Comparison of ENCODE assay signal across 9 cellular contexts in the genomic region with DNA sequence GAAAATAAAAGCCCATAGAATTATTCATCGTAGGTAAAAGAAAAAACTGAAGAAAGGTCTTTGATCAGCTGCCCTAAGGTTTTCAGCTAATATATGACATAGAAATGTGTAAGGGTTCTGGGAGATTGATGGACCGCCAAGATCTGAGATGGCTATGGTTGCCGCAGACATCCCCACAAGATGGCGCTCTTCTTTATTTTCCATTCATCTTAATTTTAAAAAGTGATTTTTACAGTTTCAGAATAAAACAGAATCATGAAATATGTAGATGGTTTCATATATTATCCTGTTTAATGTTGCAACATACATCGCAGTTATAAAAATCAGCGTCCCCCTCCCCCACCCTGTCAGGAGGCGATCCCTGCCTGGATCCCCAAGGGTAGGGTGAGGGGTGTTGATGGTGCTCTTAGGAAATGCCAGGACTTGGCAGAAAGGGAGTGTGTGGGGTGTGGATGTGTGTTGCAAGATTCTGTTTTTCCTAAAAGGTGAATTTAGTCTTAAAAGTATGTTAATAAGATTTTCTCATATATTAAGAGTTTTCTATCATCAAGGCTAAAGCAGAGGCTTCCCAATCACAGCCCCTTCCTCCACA.
DNase-seq lines count a peak whose midpoint lies in the region; ATAC-seq and TF ChIP-seq lines count a peak whose summit lies in the region.
"Had no signal": no experiment of that assay in that cellular context is flagged by ENCODE, and none has a peak within 500 bp of the region (broad histone marks: within the 10 kb centered on the region; RNA-seq: fewer than 3 reads in every experiment).

No MANE protein-coding gene starts in this region.

- intact Hi-C loops in colonic mucosa (cut with DNase I), result loop anchor here (2.0 to 10.0 kb wide), 4 partner anchors 116 to 634 kb away; no protein-coding TSS in a partner anchor

- no peak overlapping the region for H3K27ac ChIP-seq in OCI-LY1 (ENCODE audit: low read depth, low read length, poor library complexity, severe bottlenecking)
- H3K27ac ChIP-seq in colonic mucosa, result no peak overlapping the region

- H2AFZ ChIP-seq in OCI-LY1 (ENCODE audit: low read length), result no peak overlapping the region

- no peaks in the 10 kb centered on the region for H4K20me1 ChIP-seq in OCI-LY1 (ENCODE audit: insufficient read depth, low read length)

- H3K27me3 ChIP-seq in OCI-LY1 (ENCODE audit: insufficient read depth, low read length), result no peaks in the 10 kb centered on the region
- H3K27me3 ChIP-seq in colonic mucosa, result peaks cover 12% of the 10 kb centered on the region

- H3K9me3 Mint-ChIP-seq in activated T-cell treated with anti-CD3 and anti-CD28 coated beads, Interleukin-2, amount 50 U/mL, for 72 hours, result no peaks in the 10 kb centered on the region
- no peaks in the 10 kb centered on the region for H3K9me3 Mint-ChIP-seq in neural crest cell
- H3K9me3 Mint-ChIP-seq: activated naive CD8-positive, alpha-beta T cell treated with anti-CD3 and anti-CD28 coated beads, Interleukin-2, amount 10 ng/mL, durations not matched to agents 7 days and 5 days had no signal

- no peaks in the 10 kb centered on the region for H3K36me3 Mint-ChIP-seq in activated T-cell treated with anti-CD3 and anti-CD28 coated beads, Interleukin-2, amount 50 U/mL, for 72 hours (ENCODE audit: insufficient read depth in 2 of 2)
- no peaks in the 10 kb centered on the region for H3K36me3 Mint-ChIP-seq in neural crest cell (ENCODE audit: low read depth)
- H3K36me3 Mint-ChIP-seq: activated naive CD8-positive, alpha-beta T cell treated with anti-CD3 and anti-CD28 coated beads, Interleukin-2, amount 10 ng/mL, durations not matched to agents 7 days and 5 days had no signal

- H3F3A ChIP-seq in OCI-LY1 (ENCODE audit: insufficient read depth, low read length), result no peaks in the 10 kb centered on the region

- H3K9ac ChIP-seq in OCI-LY1 (ENCODE audit: low read length), result no peak overlapping the region
- no peak overlapping the region for H3K9ac ChIP-seq in colonic mucosa (ENCODE audit: low read depth in 2 of 2, low read length in 2 of 2)

- H3K36me3 ChIP-seq in OCI-LY1 (ENCODE audit: insufficient read depth, low read length) (no peaks in the 10 kb centered on the region), colonic mucosa (no peaks in the 10 kb centered on the region)

- no peaks in the 10 kb centered on the region for H3K9me3 ChIP-seq in OCI-LY1 (ENCODE audit: low read length)
- H3K9me3 ChIP-seq in colonic mucosa, result no peaks in the 10 kb centered on the region

- ATAC-seq in activated T-cell treated with anti-CD3 and anti-CD28 coated beads, Interleukin-2, amount 50 U/mL, for 72 hours (replicated peaks in 1 of 2), result no peak

- no peaks in the 10 kb centered on the region for H3K9me2 ChIP-seq in OCI-LY1 (ENCODE audit: low read depth, low read length)

- DNase-seq in activated T-cell treated with anti-CD3 and anti-CD28 coated beads, Interleukin-2, amount 50 U/mL, for 72 hours, result peak; percentile 21 to 33
- no peak for DNase-seq in activated T-cell treated with anti-CD3 and anti-CD28 coated beads, Interleukin-2, amount 50 U/mL, for 1 hour
- DNase-seq in colonic mucosa (no peak), neural crest cell (ENCODE audit: low read depth, low spot score) (peak; percentile 28), SIG-M5 treated with dmso at 0.1 percent for 504 hours (lab: John Stamatoyannopoulos, UW; ENCODE audit: unreplicated experiment) (no peak), NCI-H2029 treated with DMSO at 0.1 percent for 48 hours (lab: John Stamatoyannopoulos, UW) (no peak), OCI-M2 (lab: John Stamatoyannopoulos, UW; ENCODE audit: unreplicated experiment) (no peak)
- DNase-seq: activated naive CD8-positive, alpha-beta T cell treated with anti-CD3 and anti-CD28 coated beads, Interleukin-2, amount 10 ng/mL, durations not matched to agents 7 days and 5 days had no signal

- H3K4me3 ChIP-seq in OCI-LY1 (ENCODE audit: low read depth, low read length, poor library complexity, severe bottlenecking) (no peak overlapping the region), colonic mucosa (no peak overlapping the region)

- no peaks in the 10 kb centered on the region for H3K79me2 ChIP-seq in OCI-LY1 (ENCODE audit: insufficient read depth, low read length)

- no peak overlapping the region for H3K27ac Mint-ChIP-seq in activated T-cell treated with anti-CD3 and anti-CD28 coated beads, Interleukin-2, amount 50 U/mL, for 72 hours
- H3K27ac Mint-ChIP-seq in neural crest cell (ENCODE audit: unreplicated experiment), result no peak overlapping the region
- H3K27ac Mint-ChIP-seq: activated naive CD8-positive, alpha-beta T cell treated with anti-CD3 and anti-CD28 coated beads, Interleukin-2, amount 10 ng/mL, durations not matched to agents 7 days and 5 days had no signal

- TF ChIP-seq CTCF in OCI-LY1 (IDR thresholded peaks at IDR 0.05; ENCODE audit: low read length) (peak; percentile 69), colonic mucosa (IDR thresholded peaks at IDR 0.05) (peak; percentile 63), neural crest cell (conservative IDR thresholded peaks at IDR 0.05) (peak; percentile 82)

- no peak overlapping the region for H3K4me2 ChIP-seq in OCI-LY1 (ENCODE audit: low read length)

- no peak overlapping the region for H3K4me3 Mint-ChIP-seq in activated T-cell treated with anti-CD3 and anti-CD28 coated beads, Interleukin-2, amount 50 U/mL, for 72 hours
- H3K4me3 Mint-ChIP-seq in neural crest cell, result no peak overlapping the region
- H3K4me3 Mint-ChIP-seq: activated naive CD8-positive, alpha-beta T cell treated with anti-CD3 and anti-CD28 coated beads, Interleukin-2, amount 10 ng/mL, durations not matched to agents 7 days and 5 days had no signal

- no peaks in the 10 kb centered on the region for H3K4me1 ChIP-seq in OCI-LY1 (ENCODE audit: insufficient read depth, low read length, severe bottlenecking)
- H3K4me1 ChIP-seq in colonic mucosa, result no peaks in the 10 kb centered on the region

- H3K4me1 Mint-ChIP-seq in activated T-cell treated with anti-CD3 and anti-CD28 coated beads, Interleukin-2, amount 50 U/mL, for 72 hours (ENCODE audit: low read depth), result peaks cover 8% of the 10 kb centered on the region
- peaks cover 29% of the 10 kb centered on the region for H3K4me1 Mint-ChIP-seq in neural crest cell

- H3K27me3 Mint-ChIP-seq in activated T-cell treated with anti-CD3 and anti-CD28 coated beads, Interleukin-2, amount 50 U/mL, for 72 hours (ENCODE audit: low read depth), result peaks cover 63% of the 10 kb centered on the region
- peaks cover 41% of the 10 kb centered on the region for H3K27me3 Mint-ChIP-seq in neural crest cell (ENCODE audit: low read depth)

Comparison
In these comparisons a context has a peak if more than half of its experiments do, and no peak if none do; other contexts are left out.
1. DNase-seq: peak in activated T-cell treated with anti-CD3 and anti-CD28 coated beads, Interleukin-2, amount 50 U/mL, for 72 hours (2 of 2) and neural crest cell (single experiment); none in activated T-cell treated with anti-CD3 and anti-CD28 coated beads, Interleukin-2, amount 50 U/mL, for 1 hour (single experiment), colonic mucosa (single experiment), SIG-M5 treated with dmso at 0.1 percent for 504 hours (single experiment), NCI-H2029 treated with DMSO at 0.1 percent for 48 hours (single experiment) and OCI-M2 (single experiment).
2. Peak in every context shown above with its lines, with median percentiles within 50 percentile points of each other: CTCF ChIP-seq.